Comparison of ENCODE assay signal across 9 cellular contexts in the genomic region with DNA sequence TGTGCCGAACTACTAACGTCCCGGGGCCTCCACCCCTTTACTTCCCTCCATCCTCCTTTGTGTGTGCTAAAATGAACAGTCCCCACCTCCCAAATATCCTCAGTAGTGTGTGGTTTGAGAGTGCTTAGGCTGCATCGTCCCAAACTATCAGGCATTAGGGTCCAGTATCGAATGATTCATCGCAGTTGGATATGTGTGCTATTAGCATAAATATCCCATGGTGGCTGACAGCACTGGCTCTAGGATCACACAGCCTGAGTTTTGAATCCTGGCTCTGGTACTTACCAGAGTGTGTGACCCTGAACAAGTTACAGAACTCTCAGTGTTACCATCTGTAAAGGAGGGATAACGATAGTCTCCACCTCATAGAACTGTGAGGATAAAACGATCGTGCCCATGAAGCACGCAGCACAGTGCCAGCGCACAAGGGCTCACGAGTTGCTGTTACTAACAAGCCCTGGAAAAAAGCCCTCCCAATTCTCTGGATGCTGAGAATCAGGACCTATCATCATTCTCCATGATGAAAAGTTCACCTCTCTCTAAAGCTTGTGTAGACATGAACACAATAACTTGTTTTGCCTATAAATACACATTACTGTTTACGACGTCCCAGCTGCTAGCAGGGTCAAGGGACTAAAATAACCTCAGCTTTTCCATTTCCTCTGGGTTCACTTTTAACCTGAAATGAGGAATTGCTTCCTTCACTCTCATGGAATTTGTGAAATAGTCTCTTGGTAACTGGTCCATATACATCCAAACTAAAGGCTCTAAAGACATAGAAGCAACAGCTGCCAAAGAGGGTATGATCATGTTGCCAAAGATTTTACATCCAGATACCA. TPM values are rescaled to one million over a fixed set of nuclear protein-coding genes. Genes with fewer than 3 reads are reported as not detected.
DNase-seq lines count a peak whose midpoint lies in the region; ATAC-seq and TF ChIP-seq lines count a peak whose summit lies in the region.
"Had no signal": no experiment of that assay in that cellular context is flagged by ENCODE, and none has a peak within 500 bp of the region (broad histone marks: within the 10 kb centered on the region; RNA-seq: fewer than 3 reads in every experiment).

No MANE protein-coding gene starts in this region.

- H3K4me2 ChIP-seq in neural progenitor cell, result peak overlapping the region; percentile 76

- no peaks in the 10 kb centered on the region for H3K9me3 ChIP-seq in neural progenitor cell (ENCODE audit: low read depth)

- ATAC-seq in natural killer cell (no peak), foreskin keratinocyte (no peak), HG03521 (IDR thresholded peaks at IDR 0.05; ENCODE audit: unreplicated experiment) (no peak)
- no peak for ATAC-seq in natural killer cell treated with Interleukin-12 subunit alpha and Interleukin-12 subunit beta and Interleukin-15 and Interleukin-18, amount 100 ng/mL, for 72 hours

- H3K4me1 Mint-ChIP-seq in natural killer cell (peaks cover 74 to 77% of the 10 kb centered on the region in 2 donors), neural progenitor cell (peaks cover 74% of the 10 kb centered on the region)
- H3K4me1 Mint-ChIP-seq in natural killer cell treated with Interleukin-12 subunit alpha and Interleukin-12 subunit beta and Interleukin-15 and Interleukin-18, amount 100 ng/mL, for 72 hours (ENCODE audit: low read depth in 2 of 2), result peaks cover 32 to 55% of the 10 kb centered on the region in 2 donors
- H3K4me1 Mint-ChIP-seq in activated T-helper 1 cell treated with anti-CD3 and anti-CD28 coated beads, Interleukin-12 subunit alpha, Interleukin-12 subunit beta, Interleukin-2, Interleukin-4 antibody, amounts not matched to agents 30 ng/mL and 10 ng/mL and 1 ng/mL, durations not matched to agents 14 hours and 24 hours and 36 hours (ENCODE audit: low read depth), result peaks cover 35% of the 10 kb centered on the region

- H3K4me3 Mint-ChIP-seq in natural killer cell (no peak overlapping the region), neural progenitor cell (peak overlapping the region; percentile 77)
- no peak overlapping the region for H3K4me3 Mint-ChIP-seq in natural killer cell treated with Interleukin-12 subunit alpha and Interleukin-12 subunit beta and Interleukin-15 and Interleukin-18, amount 100 ng/mL, for 72 hours
- no peak overlapping the region for H3K4me3 Mint-ChIP-seq in activated T-helper 1 cell treated with anti-CD3 and anti-CD28 coated beads, Interleukin-12 subunit alpha, Interleukin-12 subunit beta, Interleukin-2, Interleukin-4 antibody, amounts not matched to agents 30 ng/mL and 10 ng/mL and 1 ng/mL, durations not matched to agents 14 hours and 24 hours and 36 hours

- no peak overlapping the region for H2AFZ ChIP-seq in neural progenitor cell (replicated peaks)

- H3F3A ChIP-seq in neural progenitor cell (ENCODE audit: low read depth), result peaks cover 50% of the 10 kb centered on the region

- H4K20me1 ChIP-seq in neural progenitor cell (ENCODE audit: low read depth), result peaks cover 67% of the 10 kb centered on the region

- TF ChIP-seq CTCF in natural killer cell (IDR thresholded peaks at IDR 0.05) (no peak), fibroblast of villous mesenchyme (IDR thresholded peaks at IDR 0.05; ENCODE audit: insufficient read depth, low read depth, low read length) (no peak), neural progenitor cell (IDR thresholded peaks at IDR 0.05) (no peak), foreskin keratinocyte (conservative IDR thresholded peaks at IDR 0.05) (no peak)

- H3K9me3 Mint-ChIP-seq in natural killer cell, result no peaks in the 10 kb centered on the region
- H3K9me3 Mint-ChIP-seq in natural killer cell treated with Interleukin-12 subunit alpha and Interleukin-12 subunit beta and Interleukin-15 and Interleukin-18, amount 100 ng/mL, for 72 hours, result no peaks in the 10 kb centered on the region
- peaks cover 13% of the 10 kb centered on the region for H3K9me3 Mint-ChIP-seq in neural progenitor cell
- peaks cover 8% of the 10 kb centered on the region for H3K9me3 Mint-ChIP-seq in activated T-helper 1 cell treated with anti-CD3 and anti-CD28 coated beads, Interleukin-12 subunit alpha, Interleukin-12 subunit beta, Interleukin-2, Interleukin-4 antibody, amounts not matched to agents 30 ng/mL and 10 ng/mL and 1 ng/mL, durations not matched to agents 14 hours and 24 hours and 36 hours

- no peak overlapping the region for H3K9ac ChIP-seq in neural progenitor cell

- H3K79me2 ChIP-seq in neural progenitor cell (ENCODE audit: low read depth), result peaks cover 86% of the 10 kb centered on the region

- H3K27me3 ChIP-seq in neural progenitor cell (no peaks in the 10 kb centered on the region), foreskin keratinocyte (no peaks in the 10 kb centered on the region)

- no peak overlapping the region for H3K4me3 ChIP-seq in fibroblast of villous mesenchyme (ENCODE audit: low read depth, low read length)
- H3K4me3 ChIP-seq in neural progenitor cell, result no peak overlapping the region

- intact Hi-C loops in natural killer cell (cut with micrococcal nuclease), result no loop called here
- intact Hi-C loops in activated T-helper 1 cell treated with anti-CD3 and anti-CD28 coated beads, Interleukin-12 subunit alpha, Interleukin-12 subunit beta, Interleukin-2, Interleukin-4 antibody, amounts not matched to agents 30 ng/mL and 10 ng/mL and 1 ng/mL, durations not matched to agents 14 hours and 24 hours and 36 hours (cut with micrococcal nuclease), result no loop called here

- H3K27me3 Mint-ChIP-seq in natural killer cell (ENCODE audit: low read depth in 2 of 2) (no peaks in the 10 kb centered on the region), neural progenitor cell (ENCODE audit: insufficient read depth, low read depth) (peaks cover 2% of the 10 kb centered on the region)
- H3K27me3 Mint-ChIP-seq in natural killer cell treated with Interleukin-12 subunit alpha and Interleukin-12 subunit beta and Interleukin-15 and Interleukin-18, amount 100 ng/mL, for 72 hours, result no peaks in the 10 kb centered on the region
- no peaks in the 10 kb centered on the region for H3K27me3 Mint-ChIP-seq in activated T-helper 1 cell treated with anti-CD3 and anti-CD28 coated beads, Interleukin-12 subunit alpha, Interleukin-12 subunit beta, Interleukin-2, Interleukin-4 antibody, amounts not matched to agents 30 ng/mL and 10 ng/mL and 1 ng/mL, durations not matched to agents 14 hours and 24 hours and 36 hours (ENCODE audit: insufficient read depth)

- H3K36me3 ChIP-seq in neural progenitor cell, result no peaks in the 10 kb centered on the region

- H3K27ac Mint-ChIP-seq in natural killer cell (peak overlapping the region; percentile 39 to 66), neural progenitor cell (peak overlapping the region; percentile 99)
- H3K27ac Mint-ChIP-seq in natural killer cell treated with Interleukin-12 subunit alpha and Interleukin-12 subunit beta and Interleukin-15 and Interleukin-18, amount 100 ng/mL, for 72 hours, result no peak overlapping the region
- H3K27ac Mint-ChIP-seq in activated T-helper 1 cell treated with anti-CD3 and anti-CD28 coated beads, Interleukin-12 subunit alpha, Interleukin-12 subunit beta, Interleukin-2, Interleukin-4 antibody, amounts not matched to agents 30 ng/mL and 10 ng/mL and 1 ng/mL, durations not matched to agents 14 hours and 24 hours and 36 hours, result no peak overlapping the region

- H3K4me1 ChIP-seq in neural progenitor cell, result peaks cover 63% of the 10 kb centered on the region
- H3K4me1 ChIP-seq in foreskin keratinocyte, result peaks cover 20% of the 10 kb centered on the region

- DNase-seq in natural killer cell (no peak), fibroblast of villous mesenchyme (ENCODE audit: low read depth) (peak; percentile 48), neural progenitor cell (ENCODE audit: low spot score) (no peak), DMS153 (lab: John Stamatoyannopoulos, UW) (no peak), foreskin keratinocyte (no peak)
- DNase-seq in natural killer cell treated with Interleukin-12 subunit alpha and Interleukin-12 subunit beta and Interleukin-15 and Interleukin-18, amount 100 ng/mL, for 72 hours (ENCODE audit: low spot score), result no peak
- no peak for DNase-seq in activated T-helper 1 cell treated with anti-CD3 and anti-CD28 coated beads, Interleukin-12 subunit alpha, Interleukin-12 subunit beta, Interleukin-2, Interleukin-4 antibody, amounts not matched to agents 30 ng/mL and 10 ng/mL and 1 ng/mL, durations not matched to agents 14 hours and 24 hours and 36 hours (ENCODE audit: low spot score)
- DNase-seq: activated gamma-delta T cell had no signal

- no peaks in the 10 kb centered on the region for H3K36me3 Mint-ChIP-seq in natural killer cell
- peaks cover 4% of the 10 kb centered on the region for H3K36me3 Mint-ChIP-seq in natural killer cell treated with Interleukin-12 subunit alpha and Interleukin-12 subunit beta and Interleukin-15 and Interleukin-18, amount 100 ng/mL, for 72 hours
- H3K36me3 Mint-ChIP-seq in neural progenitor cell, result peaks cover 41% of the 10 kb centered on the region
- H3K36me3 Mint-ChIP-seq in activated T-helper 1 cell treated with anti-CD3 and anti-CD28 coated beads, Interleukin-12 subunit alpha, Interleukin-12 subunit beta, Interleukin-2, Interleukin-4 antibody, amounts not matched to agents 30 ng/mL and 10 ng/mL and 1 ng/mL, durations not matched to agents 14 hours and 24 hours and 36 hours (ENCODE audit: low read depth), result peaks cover 19% of the 10 kb centered on the region

- H3K27ac ChIP-seq in neural progenitor cell, result peak overlapping the region; percentile 94
- no peak overlapping the region for H3K27ac ChIP-seq in foreskin keratinocyte

RNA-seq across cellular contexts. Expression of a gene that starts 51.0 kb away (rescaled TPM):
- 10 to 100 TPM; 29.5 to 42.8 (median 34.6) TPM for total RNA-seq in natural killer cell
- total RNA-seq in natural killer cell treated with Interleukin-12 subunit alpha and Interleukin-12 subunit beta and Interleukin-15 and Interleukin-18, amount 100 ng/mL, for 72 hours, result 10 to 100 TPM; 50.4 to 52.9 TPM
- total RNA-seq in fibroblast of villous mesenchyme, result 45.7 and 65.6 TPM in 2 replicates
- 82.6 and 111 TPM in 2 replicates for total RNA-seq in neural progenitor cell (ENCODE audit: low replicate concordance)
- 46.0 and 48.7 TPM in 2 replicates for total RNA-seq in activated T-helper 1 cell treated with anti-CD3 and anti-CD28 coated beads, Interleukin-12 subunit alpha, Interleukin-12 subunit beta, Interleukin-2, Interleukin-4 antibody, amounts not matched to agents 30 ng/mL and 10 ng/mL and 1 ng/mL, durations not matched to agents 14 hours and 24 hours and 36 hours
- 28.3 and 30.2 TPM in 2 replicates for total RNA-seq in foreskin keratinocyte
- 13.6 and 14.8 TPM in 2 replicates for polyA plus RNA-seq in foreskin keratinocyte

Comparison
In these comparisons a context has a peak if more than half of its experiments do, and no peak if none do; other contexts are left out.
1. H3K27ac Mint-ChIP-seq: peak in natural killer cell (2 of 2) and neural progenitor cell (single experiment); none in natural killer cell treated with Interleukin-12 subunit alpha and Interleukin-12 subunit beta and Interleukin-15 and Interleukin-18, amount 100 ng/mL, for 72 hours (0 of 2) and activated T-helper 1 cell treated with anti-CD3 and anti-CD28 coated beads, Interleukin-12 subunit alpha, Interleukin-12 subunit beta, Interleukin-2, Interleukin-4 antibody, amounts not matched to agents 30 ng/mL and 10 ng/mL and 1 ng/mL, durations not matched to agents 14 hours and 24 hours and 36 hours (single experiment).